Comparison of ENCODE assay signal across 18 cellular contexts in the genomic region with DNA sequence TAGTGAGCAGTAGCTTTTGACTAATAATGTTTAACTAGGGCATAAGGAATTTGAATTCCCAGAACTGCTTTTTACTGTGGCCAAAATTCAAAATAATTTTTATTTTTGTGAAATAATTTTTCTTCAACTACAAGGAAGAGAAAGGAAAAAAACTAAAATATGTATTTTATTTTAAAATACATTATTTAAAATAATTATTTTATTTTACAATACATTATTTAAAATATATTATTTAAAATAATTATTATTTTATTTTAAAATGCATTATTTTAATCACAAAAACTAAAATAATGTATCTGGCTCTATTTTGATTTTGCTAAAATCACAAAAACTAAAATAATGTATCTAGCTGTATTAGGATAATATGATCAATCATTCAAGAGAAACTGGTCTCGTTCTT.
DNase-seq lines count a peak whose midpoint lies in the region; ATAC-seq, FAIRE-seq and TF ChIP-seq lines count a peak whose summit lies in the region.
"Had no signal": no experiment of that assay in that cellular context is flagged by ENCODE, and none has a peak within 500 bp of the region (broad histone marks: within the 10 kb centered on the region; RNA-seq: fewer than 3 reads in every experiment).

No MANE protein-coding gene starts in this region.

- no peak for TF ChIP-seq POLR2A in suprapubic skin (IDR thresholded peaks at IDR 0.05)

- H3K4me1 Mint-ChIP-seq in WTC11, result no peaks in the 10 kb centered on the region
- H3K4me1 Mint-ChIP-seq in activated CD4-positive, alpha-beta memory T cell treated with anti-CD3 and anti-CD28 coated beads, Interleukin-2, amount 10 ng/mL, durations not matched to agents 7 days and 5 days, result no peaks in the 10 kb centered on the region
- H3K4me1 Mint-ChIP-seq: GM23338 had no signal

- H3K4me3 Mint-ChIP-seq in WTC11, result no peak overlapping the region
- no peak overlapping the region for H3K4me3 Mint-ChIP-seq in activated CD4-positive, alpha-beta memory T cell treated with anti-CD3 and anti-CD28 coated beads, Interleukin-2, amount 10 ng/mL, durations not matched to agents 7 days and 5 days
- H3K4me3 Mint-ChIP-seq: CD4-positive, alpha-beta T cell; GM23338; HFFc6 had no signal

- H3K36me3 Mint-ChIP-seq in WTC11, result no peaks in the 10 kb centered on the region
- no peaks in the 10 kb centered on the region for H3K36me3 Mint-ChIP-seq in activated CD4-positive, alpha-beta memory T cell treated with anti-CD3 and anti-CD28 coated beads, Interleukin-2, amount 10 ng/mL, durations not matched to agents 7 days and 5 days (ENCODE audit: low read depth)

- no peak overlapping the region for H3K27ac Mint-ChIP-seq in WTC11
- no peak overlapping the region for H3K27ac Mint-ChIP-seq in activated CD4-positive, alpha-beta memory T cell treated with anti-CD3 and anti-CD28 coated beads, Interleukin-2, amount 10 ng/mL, durations not matched to agents 7 days and 5 days
- H3K27ac Mint-ChIP-seq: CD4-positive, alpha-beta T cell; GM23338; HFFc6 had no signal

- CTCF ChIA-PET in WTC11 (lab: Charles Lee), result interaction anchor here (0.8 kb wide), 1 partner anchor 326 kb away, joined by 3 read pairs; no protein-coding TSS in a partner anchor
- CTCF ChIA-PET in activated CD4-positive, alpha-beta memory T cell treated with anti-CD3 and anti-CD28 coated beads, Interleukin-2, amount 10 ng/mL, durations not matched to agents 7 days and 5 days (lab: Charles Lee), result interaction anchor here (1.0 kb wide), 1 partner anchor 23 kb away, joined by 3 read pairs; no protein-coding TSS in a partner anchor

- H3K27ac ChIP-seq in small intestine (ENCODE audit: low read depth in 1 of 2, low read length in 1 of 2) (no peak overlapping the region), suprapubic skin (no peak overlapping the region)
- H3K27ac ChIP-seq: C4-2B had no signal

- H3K9me3 ChIP-seq in small intestine (ENCODE audit: control insufficient read depth, low read depth), result no peaks in the 10 kb centered on the region
- no peaks in the 10 kb centered on the region for H3K9me3 ChIP-seq in suprapubic skin

- TF ChIP-seq CTCF in WTC11 (IDR thresholded peaks at IDR 0.05), result no peak
- no peak for TF ChIP-seq CTCF in suprapubic skin (IDR thresholded peaks at IDR 0.05)

- H3K4me3 ChIP-seq in small intestine (ENCODE audit: low read depth in 1 of 2, low read length in 2 of 2) (no peak overlapping the region), suprapubic skin (no peak overlapping the region)
- H3K4me3 ChIP-seq: GM23338 had no signal

- ATAC-seq in WTC11, result no peak
- ATAC-seq: GM23338 had no signal

- peak; percentile 93 for FAIRE-seq in G401.6 (lab: Jason Lieb, UNC)
- FAIRE-seq in frontal cortex (lab: Jason Lieb, UNC), result peak; percentile 97
- peak; percentile 92 for FAIRE-seq in small intestine (lab: Jason Lieb, UNC)
- FAIRE-seq: GM12892, GM18507, H54 had no signal

- H3K27me3 Mint-ChIP-seq in WTC11 (ENCODE audit: low read depth), result no peaks in the 10 kb centered on the region
- peaks cover 31% of the 10 kb centered on the region for H3K27me3 Mint-ChIP-seq in activated CD4-positive, alpha-beta memory T cell treated with anti-CD3 and anti-CD28 coated beads, Interleukin-2, amount 10 ng/mL, durations not matched to agents 7 days and 5 days

- no peaks in the 10 kb centered on the region for H3K9me3 Mint-ChIP-seq in WTC11
- H3K9me3 Mint-ChIP-seq in activated CD4-positive, alpha-beta memory T cell treated with anti-CD3 and anti-CD28 coated beads, Interleukin-2, amount 10 ng/mL, durations not matched to agents 7 days and 5 days, result no peaks in the 10 kb centered on the region
- H3K9me3 Mint-ChIP-seq: CD4-positive, alpha-beta T cell; GM23338; HFFc6 had no signal

- POLR2A ChIA-PET in WTC11 (lab: Charles Lee), result no interaction called here
- POLR2A ChIA-PET in activated CD4-positive, alpha-beta memory T cell treated with anti-CD3 and anti-CD28 coated beads, Interleukin-2, amount 10 ng/mL, durations not matched to agents 7 days and 5 days (lab: Charles Lee), result no interaction called here

- H3K27me3 ChIP-seq in small intestine (ENCODE audit: control insufficient read depth in 2 of 2, insufficient read depth in 2 of 2, low read length in 2 of 2) (no peaks in the 10 kb centered on the region), suprapubic skin (peaks cover 7% of the 10 kb centered on the region)

- H3K36me3 ChIP-seq in small intestine (ENCODE audit: control insufficient read depth in 2 of 2, insufficient read depth in 2 of 2, low read length in 2 of 2), result no peaks in the 10 kb centered on the region
- H3K36me3 ChIP-seq in suprapubic skin, result no peaks in the 10 kb centered on the region

- no peak for DNase-seq in WTC11 (ENCODE audit: low spot score)
- DNase-seq in frontal cortex (ENCODE audit: low spot score in 2 of 2), result no peak
- no peak for DNase-seq in small intestine
- DNase-seq in activated CD4-positive, alpha-beta memory T cell treated with anti-CD3 and anti-CD28 coated beads, Interleukin-2, amount 10 ng/mL, durations not matched to agents 7 days and 5 days, result no peak
- DNase-seq in suprapubic skin (ENCODE audit: low spot score in 2 of 2), result no peak
- no peak for DNase-seq in head of caudate nucleus
- DNase-seq in amniotic stem cell (lab: John Stamatoyannopoulos, UW), result no peak
- DNase-seq: CD4-positive, alpha-beta T cell; GDM1; HCEC 1CT; HFFc6; KG1 had no signal

- 60 to 71% (median 65%) methylated on average over 1 of the region's 1 CpG for WGBS in small intestine, 3 donors
- WGBS in suprapubic skin, result 53% methylated on average over 1 of the region's 1 CpG

- H3K4me1 ChIP-seq in small intestine (ENCODE audit: control insufficient read depth in 2 of 2, insufficient read depth in 1 of 2, low read depth in 1 of 2, low read length in 1 of 2) (no peaks in the 10 kb centered on the region), suprapubic skin (no peaks in the 10 kb centered on the region)

- intact Hi-C loops in head of caudate nucleus (cut with DNase I), result no loop called here

- TF ChIP-seq EP300 in suprapubic skin (IDR thresholded peaks at IDR 0.05), result no peak

TF ChIP-seq in WTC11, 78 proteins besides CTCF, POLR2A, EP300 and RAD21:
- TF ChIP-seq HMGA2 (CRISPR knock-in tag; IDR thresholded peaks at IDR 0.05) (peak; percentile 96), RELA (CRISPR knock-in tag; IDR thresholded peaks at IDR 0.05; ENCODE audit: borderline replicate concordance) (no peak)
- TF ChIP-seq, protein P1, sequence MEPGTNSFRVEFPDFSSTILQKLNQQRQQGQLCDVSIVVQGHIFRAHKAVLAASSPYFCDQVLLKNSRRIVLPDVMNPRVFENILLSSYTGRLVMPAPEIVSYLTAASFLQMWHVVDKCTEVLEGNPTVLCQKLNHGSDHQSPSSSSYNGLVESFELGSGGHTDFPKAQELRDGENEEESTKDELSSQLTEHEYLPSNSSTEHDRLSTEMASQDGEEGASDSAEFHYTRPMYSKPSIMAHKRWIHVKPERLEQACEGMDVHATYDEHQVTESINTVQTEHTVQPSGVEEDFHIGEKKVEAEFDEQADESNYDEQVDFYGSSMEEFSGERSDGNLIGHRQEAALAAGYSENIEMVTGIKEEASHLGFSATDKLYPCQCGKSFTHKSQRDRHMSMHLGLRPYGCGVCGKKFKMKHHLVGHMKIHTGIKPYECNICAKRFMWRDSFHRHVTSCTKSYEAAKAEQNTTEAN (CRISPR knock-in tag; IDR thresholded peaks at IDR 0.05), result no peak
TF ChIP-seq in WTC11: peak in this region for 1.
